ENCODE assay signal across 4 cellular contexts in the genomic region with DNA sequence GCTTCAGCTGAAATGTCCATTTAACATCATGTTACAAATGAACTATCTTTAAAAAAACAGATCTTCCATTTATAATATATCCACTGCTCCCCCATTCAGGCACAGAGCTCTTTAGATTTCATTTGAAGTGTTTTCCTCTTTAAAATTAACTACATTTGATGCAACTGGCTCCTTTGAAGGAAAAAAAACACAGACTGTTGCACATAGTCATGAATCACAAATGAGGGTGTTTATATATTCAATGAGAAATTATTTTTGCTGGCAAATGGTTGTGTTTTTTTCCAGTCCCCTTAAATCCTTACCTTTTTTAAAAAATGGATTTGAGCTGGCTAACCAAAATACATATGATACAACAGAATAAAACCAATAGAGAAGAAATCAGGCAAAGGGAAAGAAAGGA.
"Had no signal": no experiment of that assay in that cellular context is flagged by ENCODE, and none has a peak within 500 bp of the region (broad histone marks: within the 10 kb centered on the region; RNA-seq: fewer than 3 reads in every experiment).

No MANE protein-coding gene starts in this region.

- H3K4me1 Mint-ChIP-seq: H9 had no signal

- H2AFZ ChIP-seq: GM23338 had no signal

- H3K4me3 Mint-ChIP-seq: GM23338, H9 had no signal

- H3K27ac Mint-ChIP-seq: GM23338, H9 had no signal

- ATAC-seq: GM23338, K562 had no signal

- H3K4me2 ChIP-seq: GM23338 had no signal

- DNase-seq: H9, HCEC 1CT had no signal

- H3K4me3 ChIP-seq: GM23338, K562 had no signal
